Comparison of ENCODE assay signal across 1 cellular context in genomic region chr15:66253643-66254363, GRCh38.
TF ChIP-seq lines count a peak whose summit lies in the region.

TSS of gene MEGF11 (minus strand) at chr15:66253750. CDS start at chr15:66128403, 125,347 bp downstream.

TF ChIP-seq in K562, 482 proteins besides CTCF, POLR2A, EP300 and RAD21 (continued from another document):
- TF ChIP-seq ZNF512 (tag; IDR thresholded peaks at IDR 0.05) (peak; percentile 44; the same call in 1 of the 2 replicates), FOXJ2 (tag; IDR thresholded peaks at IDR 0.05) (no peak)
